Comparison of ENCODE assay signal across 23 cellular contexts in genomic region chr12:108817909-108818308, GRCh38.
"Had no signal": no experiment of that assay in that cellular context is flagged by ENCODE, and none has a peak within 500 bp of the region (broad histone marks: within the 10 kb centered on the region; RNA-seq: fewer than 3 reads in every experiment).

No MANE protein-coding gene starts in this region.

- H3K4me1 ChIP-seq: body of pancreas had no signal

- H3K27ac ChIP-seq: body of pancreas, colonic mucosa, ovary, thoracic aorta, VCaP had no signal

- H3K4me3 ChIP-seq: body of pancreas, colonic mucosa, dorsolateral prefrontal cortex, heart left ventricle, ovary, right atrium auricular region, smooth muscle cell, thoracic aorta had no signal

- H3K36me3 ChIP-seq: colonic mucosa, ovary had no signal

- DNase-seq: activated CD4-positive, alpha-beta T cell treated with anti-CD3 and anti-CD28 coated beads for 4 hours; activated CD4-positive, alpha-beta T cell treated with anti-CD3 and anti-CD28 coated beads, Interleukin-2, amount 50 U/mL, for 4 hours; activated effector memory CD4-positive, alpha-beta T cell treated with Interleukin-2 at 50 U/mL for 16 hours; activated naive CD4-positive, alpha-beta T cell treated with Interleukin-2 at 50 U/mL for 16 hours; aorta; body of pancreas; colonic mucosa; effector memory CD4-positive, alpha-beta T cell; foreskin fibroblast; heart left ventricle; hypothalamus; immature natural killer cell; kidney; mesendoderm; ovary; T-helper 1 cell; trophoblast cell had no signal

- H3K27me3 ChIP-seq: body of pancreas, colonic mucosa, dorsolateral prefrontal cortex, heart left ventricle, ovary, right atrium auricular region had no signal

- H3K4me2 ChIP-seq: smooth muscle cell had no signal

- H3K9me3 ChIP-seq: body of pancreas, colonic mucosa, heart left ventricle, ovary, right atrium auricular region, thoracic aorta had no signal

- ATAC-seq: body of pancreas, esophagus mucosa, heart left ventricle had no signal
